17 cellular contexts compared by ENCODE assay signal in the genomic region with DNA sequence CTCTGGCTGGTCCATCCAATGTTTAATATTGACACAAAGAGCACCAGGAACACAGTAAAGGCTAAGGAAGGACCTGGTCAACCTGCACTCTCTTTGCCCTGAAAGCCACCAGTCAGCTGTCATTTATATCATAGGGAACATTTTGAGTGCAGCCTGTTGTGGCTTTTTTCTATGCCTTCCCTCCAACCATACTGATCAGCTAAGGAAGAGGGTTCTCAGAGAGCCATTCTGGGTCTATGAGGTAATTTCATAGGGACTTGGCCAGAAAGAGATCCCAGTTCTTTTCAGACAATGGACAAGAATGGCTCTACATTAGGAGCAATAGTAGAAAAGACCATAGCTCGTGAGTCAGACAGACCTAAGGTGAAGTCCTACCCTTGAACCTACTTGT.
"Had no signal": no experiment of that assay in that cellular context is flagged by ENCODE, and none has a peak within 500 bp of the region (broad histone marks: within the 10 kb centered on the region; RNA-seq: fewer than 3 reads in every experiment).

No MANE protein-coding gene starts in this region.

- H3K4me1 ChIP-seq: right lobe of liver had no signal

- ATAC-seq: foreskin keratinocyte; left lung; naive thymus-derived CD8-positive, alpha-beta T cell; right lobe of liver had no signal

- H3K4me1 Mint-ChIP-seq: immature natural killer cell; naive thymus-derived CD8-positive, alpha-beta T cell had no signal

- H3K4me3 ChIP-seq: colonic mucosa, esophagus squamous epithelium, left lung, lung, ovary, right lobe of liver, skin epidermis had no signal

- H3K27me3 Mint-ChIP-seq: type B pancreatic cell had no signal

- H3K4me3 Mint-ChIP-seq: immature natural killer cell; naive thymus-derived CD8-positive, alpha-beta T cell; neural crest cell; type B pancreatic cell had no signal

- H3K36me3 Mint-ChIP-seq: immature natural killer cell; naive thymus-derived CD8-positive, alpha-beta T cell had no signal

- H3K36me3 ChIP-seq: colonic mucosa, esophagus squamous epithelium, left lung, ovary, right lobe of liver had no signal

- H3K27ac Mint-ChIP-seq: immature natural killer cell; naive thymus-derived CD8-positive, alpha-beta T cell; type B pancreatic cell had no signal

- DNase-seq: colonic mucosa; dermis blood vessel endothelial cell; esophagus squamous epithelium; foreskin keratinocyte; immature natural killer cell; left lung; mesenchymal stem cell; midbrain; naive thymus-derived CD8-positive, alpha-beta T cell; ovary; right lobe of liver; stimulated activated CD4-positive, alpha-beta T cell treated with anti-CD3 and anti-CD28 coated beads, Interleukin-2, amount 100 ng/mL, for 48 hours; stimulated activated naive CD4-positive, alpha-beta T cell treated with Interleukin-2 at 50 U/mL for 16 hours had no signal

- H3K27me3 ChIP-seq: colonic mucosa, foreskin keratinocyte, left lung, ovary, right lobe of liver had no signal

- H3K27ac ChIP-seq: colonic mucosa, esophagus squamous epithelium, foreskin keratinocyte, left lung, ovary, right lobe of liver had no signal

- H3K9me3 ChIP-seq: colonic mucosa, esophagus squamous epithelium, left lung, ovary, right lobe of liver had no signal
